ENCODE assay signal across 19 cellular contexts in genomic region chr9:126604706-126605105, GRCh38. TPM values are rescaled to one million over a fixed set of nuclear protein-coding genes. Genes with fewer than 3 reads are reported as not detected.
A peak's percentile ranks its signal among the peaks of the same experiment; 100 is the strongest.
DNase-seq lines count a peak whose midpoint lies in the region; ATAC-seq and TF ChIP-seq lines count a peak whose summit lies in the region.
"Had no signal": no experiment of that assay in that cellular context is flagged by ENCODE, and none has a peak within 500 bp of the region (broad histone marks: within the 10 kb centered on the region; RNA-seq: fewer than 3 reads in every experiment).

No MANE protein-coding gene starts in this region.

- no peaks in the 10 kb centered on the region for H3K9me3 ChIP-seq in right cardiac atrium (ENCODE audit: control insufficient read depth, low read length)
- no peaks in the 10 kb centered on the region for H3K9me3 ChIP-seq in vagina
- H3K9me3 ChIP-seq: BLaER1 had no signal

- DNase-seq in Right ventricle myocardium superior (no peak), right cardiac atrium (no peak), chondrocyte (ENCODE audit: low spot score) (peak; percentile 15), neural crest cell (ENCODE audit: low read depth, low spot score) (no peak), vagina (ENCODE audit: extremely low spot score in 2 of 2) (no peak)
- no peak for DNase-seq in activated naive CD4-positive, alpha-beta T cell (lab: John Stamatoyannopoulos, UW)
- DNase-seq: 8988T; Calu3; CD8-positive, alpha-beta T cell; DMS79 treated with DMSO at 0.1 percent for 48 hours; GF-D8; HFFc6 had no signal

- H3K36me3 Mint-ChIP-seq in chondrocyte (ENCODE audit: low read depth) = peaks cover 2% of the 10 kb centered on the region
- H3K36me3 Mint-ChIP-seq in neural crest cell (ENCODE audit: low read depth) = no peaks in the 10 kb centered on the region
- H3K36me3 Mint-ChIP-seq: CD8-positive, alpha-beta T cell had no signal

- H3K27ac ChIP-seq in right cardiac atrium (ENCODE audit: low read length) (no peak overlapping the region), vagina (no peak overlapping the region)
- H3K27ac ChIP-seq: BLaER1 had no signal

- H3K4me3 ChIP-seq in right cardiac atrium (ENCODE audit: low read length) (no peak overlapping the region), vagina (no peak overlapping the region)
- H3K4me3 ChIP-seq: BLaER1, GM23338 had no signal

- H3K27me3 Mint-ChIP-seq in chondrocyte (ENCODE audit: low read depth) (peaks cover 39% of the 10 kb centered on the region), neural crest cell (ENCODE audit: low read depth) (peaks cover 67% of the 10 kb centered on the region)

- TF ChIP-seq POLR2A in vagina (IDR thresholded peaks at IDR 0.05) = no peak

- 70% methylated on average over 8 of the region's 8 CpGs for WGBS in right cardiac atrium

- H3K4me1 Mint-ChIP-seq in chondrocyte (ENCODE audit: low read depth) (peaks cover 6% of the 10 kb centered on the region), neural crest cell (peaks cover 4% of the 10 kb centered on the region)

- no peaks in the 10 kb centered on the region for H3K4me1 ChIP-seq in right cardiac atrium (ENCODE audit: control insufficient read depth, insufficient read depth, low read length)
- H3K4me1 ChIP-seq in vagina = no peaks in the 10 kb centered on the region

- no peak overlapping the region for H3K27ac Mint-ChIP-seq in chondrocyte (ENCODE audit: unreplicated experiment)
- H3K27ac Mint-ChIP-seq in neural crest cell (ENCODE audit: unreplicated experiment) = peak overlapping the region; percentile 89
- H3K27ac Mint-ChIP-seq: CD8-positive, alpha-beta T cell; GM23338; HFFc6 had no signal

- H3K4me3 Mint-ChIP-seq in chondrocyte (ENCODE audit: unreplicated experiment) (no peak overlapping the region), neural crest cell (no peak overlapping the region)
- H3K4me3 Mint-ChIP-seq: CD8-positive, alpha-beta T cell; GM23338; HFFc6 had no signal

- TF ChIP-seq CTCF in chondrocyte (IDR thresholded peaks at IDR 0.05) = no peak
- TF ChIP-seq CTCF in neural crest cell (conservative IDR thresholded peaks at IDR 0.05) = no peak
- TF ChIP-seq CTCF in vagina (IDR thresholded peaks at IDR 0.05) = no peak

- ATAC-seq in Right ventricle myocardium superior (ENCODE audit: poor library complexity) = peak; percentile 11
- ATAC-seq in right cardiac atrium = no peak
- no peak for ATAC-seq in HG03457 (IDR thresholded peaks at IDR 0.05; ENCODE audit: unreplicated experiment)
- ATAC-seq: CD8-positive, alpha-beta T cell; GM23338; HCT116; HepG2 had no signal

- intact Hi-C loops in Right ventricle myocardium superior (cut with DNase I) (no loop called here), right cardiac atrium (cut with DNase I) (loop anchor here in 1 of 4 donors (5.0 kb wide), 1 partner anchor 78 kb away; no protein-coding TSS in a partner anchor), vagina (cut with DNase I) (no loop called here)

- H3K9me3 Mint-ChIP-seq in chondrocyte (ENCODE audit: low read depth) = peaks cover 2% of the 10 kb centered on the region
- no peaks in the 10 kb centered on the region for H3K9me3 Mint-ChIP-seq in neural crest cell
- H3K9me3 Mint-ChIP-seq: CD8-positive, alpha-beta T cell; GM23338; HFFc6 had no signal

- H3K27me3 ChIP-seq in right cardiac atrium (ENCODE audit: control insufficient read depth, insufficient read depth) (no peaks in the 10 kb centered on the region), vagina (no peaks in the 10 kb centered on the region)

- H3K36me3 ChIP-seq in vagina = no peaks in the 10 kb centered on the region
- H3K36me3 ChIP-seq: BLaER1 had no signal

RNA-seq across cellular contexts. Expression of gene LMX1B, which starts 9.0 kb away (rescaled TPM):
- total RNA-seq in Right ventricle myocardium superior = 0.70 TPM
- 1 to 10 TPM; 1.0 to 3.6 (median 1.8) TPM for total RNA-seq in right cardiac atrium
- polyA plus RNA-seq in right cardiac atrium = 0.81 TPM
- total RNA-seq in chondrocyte = 0.17 TPM in 1 of 3 replicates, not detected in the others
- total RNA-seq in neural crest cell = 6.9 and 10.5 TPM in 2 replicates
- total RNA-seq in vagina = not detected
- total RNA-seq: A673; Calu3; CD8-positive, alpha-beta T cell; HepG2; HFFc6 had no signal
- polyA plus RNA-seq: AG04450, HepG2 had no signal
